ENCODE assay signal across 11 cellular contexts in the genomic region with DNA sequence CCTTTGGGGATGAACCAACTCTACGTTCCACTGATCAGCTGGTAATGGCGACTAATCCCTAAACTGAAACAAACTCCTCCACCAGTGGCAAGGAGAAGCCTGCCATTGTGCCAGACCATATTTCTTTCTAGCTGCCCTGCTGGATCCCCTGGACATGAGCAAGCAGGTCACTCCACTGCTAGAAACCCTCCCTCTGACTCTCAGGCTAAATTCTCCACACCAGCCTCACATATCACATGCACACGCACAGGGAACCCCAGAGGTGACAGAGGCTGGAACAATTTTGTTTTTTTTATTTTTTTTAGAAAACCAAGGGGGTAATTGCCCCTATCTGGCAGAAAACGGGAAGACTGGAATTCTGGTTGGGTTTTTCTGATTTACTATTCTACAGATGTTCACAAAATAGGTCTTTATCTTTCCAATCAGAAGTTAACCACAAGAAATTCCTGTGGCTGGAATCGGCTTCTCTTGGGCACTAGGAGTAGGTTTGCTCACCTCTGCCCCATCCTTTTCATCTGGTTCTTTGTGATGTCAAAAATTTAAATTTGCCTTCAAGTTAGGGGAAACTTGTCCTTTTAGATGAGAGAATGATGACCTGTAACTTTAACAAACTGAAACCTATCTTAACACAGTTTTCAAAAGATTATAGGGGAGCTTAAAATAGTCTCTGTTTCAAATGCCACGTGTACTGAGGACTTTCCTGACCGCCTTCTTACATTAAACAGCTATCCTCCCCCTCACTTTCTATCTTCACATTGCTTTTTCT.
DNase-seq lines count a peak whose midpoint lies in the region; ATAC-seq and TF ChIP-seq lines count a peak whose summit lies in the region.
"Had no signal": no experiment of that assay in that cellular context is flagged by ENCODE, and none has a peak within 500 bp of the region (broad histone marks: within the 10 kb centered on the region; RNA-seq: fewer than 3 reads in every experiment).

No MANE protein-coding gene starts in this region.

- TF ChIP-seq POLR2A in right lobe of liver (IDR thresholded peaks at IDR 0.05): no peak

- H4K20me1 ChIP-seq in GM23248 (ENCODE audit: insufficient read depth) (no peaks in the 10 kb centered on the region), MM.1S (ENCODE audit: insufficient read depth, low read length) (no peaks in the 10 kb centered on the region), OCI-LY7 (ENCODE audit: insufficient read depth, low read length) (no peaks in the 10 kb centered on the region)

- H3K36me3 ChIP-seq in GM23248 (ENCODE audit: low read depth) (peaks cover 15% of the 10 kb centered on the region), MM.1S (replicated peaks; ENCODE audit: insufficient read depth, low read length) (no peaks in the 10 kb centered on the region), OCI-LY7 (ENCODE audit: insufficient read depth, low read length) (no peaks in the 10 kb centered on the region), right lobe of liver (no peaks in the 10 kb centered on the region)

- H3K4me2 ChIP-seq in GM23248 (ENCODE audit: unreplicated experiment) (no peak overlapping the region), MM.1S (ENCODE audit: low read depth, low read length) (no peak overlapping the region; the same call in 1 of the 2 replicates), OCI-LY7 (ENCODE audit: low read length) (no peak overlapping the region)

- no peaks in the 10 kb centered on the region for H3K9me3 ChIP-seq in CD4-positive, alpha-beta T cell (ENCODE audit: control insufficient read depth, low read length)
- no peaks in the 10 kb centered on the region for H3K9me3 ChIP-seq in GM23248 (ENCODE audit: low read depth)
- no peaks in the 10 kb centered on the region for H3K9me3 ChIP-seq in MM.1S (replicated peaks; ENCODE audit: insufficient read depth, low read length)
- H3K9me3 ChIP-seq in OCI-LY7 (ENCODE audit: low read length): no peaks in the 10 kb centered on the region
- H3K9me3 ChIP-seq in right lobe of liver: no peaks in the 10 kb centered on the region

- H3K4me3 Mint-ChIP-seq in CD4-positive, alpha-beta T cell: no peak overlapping the region

- CTCF ChIA-PET in CD4-positive, alpha-beta T cell (lab: Charles Lee): no interaction called here
- CTCF ChIA-PET in OCI-LY7 (lab: Charles Lee; ENCODE audit: unreplicated experiment): no interaction called here

- no peak for DNase-seq in CD4-positive, alpha-beta T cell
- DNase-seq in GM23248: peak; percentile 49
- DNase-seq in MM.1S: peak; percentile 71
- peak; percentile 82 for DNase-seq in fibroblast of villous mesenchyme (ENCODE audit: low read depth)
- no peak for DNase-seq in OCI-LY7 (ENCODE audit: low spot score)
- no peak for DNase-seq in right lobe of liver
- no peak for DNase-seq in DMS79 (lab: John Stamatoyannopoulos, UW)
- DNase-seq: activated CD4-positive, alpha-beta T cell treated with anti-CD3 and anti-CD28 coated beads for 4 hours; NCI-H1930 had no signal

- no peak overlapping the region for H3K27ac ChIP-seq in CD4-positive, alpha-beta T cell (ENCODE audit: low read depth, low read length)
- H3K27ac ChIP-seq in GM23248: no peak overlapping the region
- H3K27ac ChIP-seq in MM.1S (ENCODE audit: low read length): peak overlapping the region; percentile 11; the same call in 1 of the 2 replicates
- H3K27ac ChIP-seq in OCI-LY7 (ENCODE audit: low read depth, low read length, poor library complexity, severe bottlenecking): no peak overlapping the region
- H3K27ac ChIP-seq in right lobe of liver: no peak overlapping the region
- H3K27ac ChIP-seq: esophagus muscularis mucosa had no signal

- in situ Hi-C loops in GM23248 (cut with MboI): no loop called here

- 0 out of 2 replicates have a peak, but pooled peaks cover 8% of the 10 kb centered on the region for H3F3A ChIP-seq in GM23248 (ENCODE audit: insufficient read depth)
- peaks cover 5% of the 10 kb centered on the region; the same call in 1 of the 2 replicates for H3F3A ChIP-seq in MM.1S (ENCODE audit: insufficient read depth, low read length)

- H3K4me1 Mint-ChIP-seq in CD4-positive, alpha-beta T cell (ENCODE audit: low read depth): peaks cover 24% of the 10 kb centered on the region

- H3K27me3 ChIP-seq in CD4-positive, alpha-beta T cell (ENCODE audit: control insufficient read depth, insufficient read depth, low read length): no peaks in the 10 kb centered on the region
- no peaks in the 10 kb centered on the region for H3K27me3 ChIP-seq in GM23248 (replicated peaks; ENCODE audit: insufficient read depth)
- no peaks in the 10 kb centered on the region for H3K27me3 ChIP-seq in MM.1S (replicated peaks; ENCODE audit: insufficient read depth, low read length)
- H3K27me3 ChIP-seq in right lobe of liver: no peaks in the 10 kb centered on the region
- H3K27me3 ChIP-seq: esophagus muscularis mucosa had no signal

- H3K27ac Mint-ChIP-seq in CD4-positive, alpha-beta T cell: peak overlapping the region; percentile 1

- peaks cover 4% of the 10 kb centered on the region; the same call in 1 of the 2 replicates for H3K4me1 ChIP-seq in GM23248 (ENCODE audit: insufficient read depth)
- peaks cover 15% of the 10 kb centered on the region for H3K4me1 ChIP-seq in MM.1S (ENCODE audit: low read length)
- no peaks in the 10 kb centered on the region for H3K4me1 ChIP-seq in OCI-LY7 (ENCODE audit: insufficient read depth, low read length, poor library complexity, severe bottlenecking)
- no peaks in the 10 kb centered on the region for H3K4me1 ChIP-seq in right lobe of liver

- H3K79me2 ChIP-seq in GM23248 (ENCODE audit: insufficient read depth): no peaks in the 10 kb centered on the region
- H3K79me2 ChIP-seq in MM.1S (ENCODE audit: low read length): no peaks in the 10 kb centered on the region
- H3K79me2 ChIP-seq in OCI-LY7 (ENCODE audit: insufficient read depth, low read depth, low read length): no peaks in the 10 kb centered on the region

- no peak overlapping the region for H3K4me3 ChIP-seq in GM23248
- H3K4me3 ChIP-seq in MM.1S (ENCODE audit: low read length): no peak overlapping the region
- H3K4me3 ChIP-seq in fibroblast of villous mesenchyme (ENCODE audit: low read depth, low read length): no peak overlapping the region
- no peak overlapping the region for H3K4me3 ChIP-seq in OCI-LY7 (ENCODE audit: low read depth, low read length, poor library complexity, severe bottlenecking)
- no peak overlapping the region for H3K4me3 ChIP-seq in right lobe of liver
- H3K4me3 ChIP-seq: esophagus muscularis mucosa had no signal

- ATAC-seq in CD4-positive, alpha-beta T cell (ENCODE audit: poor library complexity): no peak
- ATAC-seq in HG03045 (IDR thresholded peaks at IDR 0.05; ENCODE audit: unreplicated experiment) (no peak), right lobe of liver (no peak)

- 67 to 71% methylated on average over 7 of the region's 7 CpGs for WGBS in GM23248 (ENCODE audit: low coverage in 1 of 2, low lambda C conversion rate in 2 of 2, missing lambda C conversion rate in 2 of 2), 2 experiments
- WGBS in right lobe of liver (ENCODE audit: insufficient coverage, low coverage, low lambda C conversion rate, missing lambda C conversion rate): 82% methylated on average over 7 of the region's 7 CpGs

- no TSS peak for BruUV-seq in OCI-LY7 (replicated peaks; lab: Mats Ljungman, UMichigan)

- TF ChIP-seq CTCF in CD4-positive, alpha-beta T cell (IDR thresholded peaks at IDR 0.05): no peak
- TF ChIP-seq CTCF in MM.1S (IDR thresholded peaks at IDR 0.05; ENCODE audit: low read length) (no peak), fibroblast of villous mesenchyme (IDR thresholded peaks at IDR 0.05; ENCODE audit: insufficient read depth, low read depth, low read length) (no peak), OCI-LY7 (conservative IDR thresholded peaks at IDR 0.05; ENCODE audit: low read length) (no peak), right lobe of liver (IDR thresholded peaks at IDR 0.05) (no peak)

- no peaks in the 10 kb centered on the region for H3K27me3 Mint-ChIP-seq in CD4-positive, alpha-beta T cell

- POLR2A ChIA-PET in CD4-positive, alpha-beta T cell (lab: Charles Lee): interaction anchor here (0.6 kb wide), 1 partner anchor 434 kb away, joined by 3 read pairs; no protein-coding TSS in a partner anchor
- POLR2A ChIA-PET in OCI-LY7 (lab: Charles Lee): no interaction called here

- H3K9me2 ChIP-seq in GM23248 (ENCODE audit: insufficient read depth) (no peaks in the 10 kb centered on the region), MM.1S (replicated peaks; ENCODE audit: insufficient read depth, low read length) (no peaks in the 10 kb centered on the region), OCI-LY7 (ENCODE audit: insufficient read depth, low read length) (no peaks in the 10 kb centered on the region)

- no peaks in the 10 kb centered on the region for H3K9me3 Mint-ChIP-seq in CD4-positive, alpha-beta T cell

- H3K36me3 Mint-ChIP-seq in CD4-positive, alpha-beta T cell (ENCODE audit: low read depth): peaks cover 62% of the 10 kb centered on the region

- H2AFZ ChIP-seq in GM23248 (no peak overlapping the region), MM.1S (ENCODE audit: low read length) (no peak overlapping the region), OCI-LY7 (ENCODE audit: low read length) (no peak overlapping the region)

- intact Hi-C loops in CD4-positive, alpha-beta T cell (cut with DNase I, micrococcal nuclease): no loop called here
- intact Hi-C loops in OCI-LY7 (cut with micrococcal nuclease; ENCODE audit: unreplicated experiment): no loop called here
- intact Hi-C loops in right lobe of liver (cut with DNase I): no loop called here

- H3K9ac ChIP-seq in GM23248 (no peak overlapping the region), MM.1S (ENCODE audit: low read length) (no peak overlapping the region)

Comparison
In these comparisons a context has a peak if more than half of its experiments do, and no peak if none do; other contexts are left out.
1. DNase-seq: peak in GM23248 (single experiment), MM.1S (single experiment) and fibroblast of villous mesenchyme (single experiment); none in CD4-positive, alpha-beta T cell (0 of 10), OCI-LY7 (single experiment), right lobe of liver (0 of 3) and DMS79 (single experiment).